ENCODE assay signal across 12 cellular contexts in the genomic region with DNA sequence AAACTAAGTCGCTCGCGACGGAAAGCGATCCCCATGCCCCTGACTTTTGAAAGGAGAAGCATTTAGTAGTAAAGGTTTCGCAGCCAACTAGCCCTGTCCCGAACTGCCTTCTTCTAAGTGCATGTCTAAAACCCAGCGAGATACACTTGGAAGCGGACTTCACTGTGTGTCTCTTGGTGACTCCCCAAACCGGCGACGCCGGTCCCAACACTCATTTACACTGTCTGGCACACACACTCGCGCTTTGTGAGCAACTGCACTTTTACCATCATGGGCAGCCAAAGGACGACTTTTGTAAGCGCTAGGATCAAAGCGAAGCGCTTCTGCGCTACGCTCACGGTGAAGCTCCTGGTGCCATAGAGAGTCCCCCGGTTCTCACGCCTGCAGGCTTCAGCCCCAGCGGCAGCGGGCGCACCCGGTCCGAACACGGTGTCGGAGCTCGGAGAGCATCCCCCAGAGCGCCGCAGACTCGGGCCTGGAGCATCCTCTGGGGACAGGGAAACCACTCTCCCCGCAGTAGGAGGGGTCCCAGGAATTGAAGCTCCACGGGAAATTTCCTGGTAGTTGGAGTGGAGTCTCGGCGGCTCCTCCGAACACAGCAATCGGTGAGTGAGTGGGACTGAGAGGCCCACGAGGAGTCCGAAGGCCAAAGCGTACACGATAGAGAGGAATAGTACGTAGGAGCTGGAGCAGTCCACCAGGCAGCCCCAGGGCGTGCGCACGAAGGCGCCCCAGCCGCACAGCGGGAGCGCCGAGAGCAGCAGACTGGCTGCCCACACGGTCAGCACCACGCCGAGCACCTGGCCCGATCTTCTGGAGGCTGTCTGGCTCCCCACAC. TPM values are rescaled to one million over a fixed set of nuclear protein-coding genes. Genes with fewer than 3 reads are reported as not detected.
A peak's percentile ranks its signal among the peaks of the same experiment; 100 is the strongest.
DNase-seq lines count a peak whose midpoint lies in the region; ATAC-seq, FAIRE-seq and TF ChIP-seq lines count a peak whose summit lies in the region.
"Had no signal": no experiment of that assay in that cellular context is flagged by ENCODE, and none has a peak within 500 bp of the region (broad histone marks: within the 10 kb centered on the region; RNA-seq: fewer than 3 reads in every experiment).

No MANE protein-coding gene starts in this region.

- no peaks in the 10 kb centered on the region for H3K36me3 ChIP-seq in cardiac muscle cell

- no peaks in the 10 kb centered on the region for H3K9me3 ChIP-seq in cardiac muscle cell (ENCODE audit: low read depth)

- H3K4me1 ChIP-seq in cardiac muscle cell (ENCODE audit: low read depth): peaks cover 3% of the 10 kb centered on the region

- H3K27ac Mint-ChIP-seq in dendritic cell treated with granulocyte-macrophage colony-stimulating factor and Interleukin-4, amounts not matched to agents 40 ng/mL and 50 ng/mL, for 4 days: no peak overlapping the region
- H3K27ac Mint-ChIP-seq in mesothelial cell of epicardium: no peak overlapping the region
- H3K27ac Mint-ChIP-seq: stimulated activated naive CD8-positive, alpha-beta T cell treated with anti-CD3 and anti-CD28 coated beads, Interleukin-15, Interleukin-2, amounts not matched to agents 100 ng/mL and 50 ng/mL, for 24 hours had no signal

- TF ChIP-seq CTCF in cardiac muscle cell (IDR thresholded peaks at IDR 0.05; ENCODE audit: low read depth, low read length): no peak
- TF ChIP-seq CTCF in mesothelial cell of epicardium (IDR thresholded peaks at IDR 0.05; ENCODE audit: unreplicated experiment): no peak

- FAIRE-seq in urothelium cell line (lab: Jason Lieb, UNC): no peak

- DNase-seq in cardiac muscle cell (ENCODE audit: low read depth in 1 of 2, low spot score in 1 of 2) (peak in 1 of 2 donors; percentile 35), Right ventricle myocardium superior (no peak), mesothelial cell of epicardium (ENCODE audit: low spot score in 2 of 2, unreplicated experiment in 2 of 2) (no peak), urothelium cell line (ENCODE audit: low spot score) (peak; percentile 26), MV-4-11 (lab: John Stamatoyannopoulos, UW) (no peak)
- DNase-seq: T-helper 1 cell had no signal

- H3K27ac ChIP-seq in cardiac muscle cell: no peak overlapping the region
- H3K27ac ChIP-seq: C4-2B had no signal

- intact Hi-C loops in Right ventricle myocardium superior (cut with DNase I): no loop called here
- intact Hi-C loops in dendritic cell treated with granulocyte-macrophage colony-stimulating factor and Interleukin-4, amounts not matched to agents 40 ng/mL and 50 ng/mL, for 4 days (cut with micrococcal nuclease): no loop called here

- peaks cover 70% of the 10 kb centered on the region for H3K27me3 ChIP-seq in cardiac muscle cell

- ATAC-seq in Right ventricle myocardium superior (ENCODE audit: poor library complexity) (no peak), HG03432 (IDR thresholded peaks at IDR 0.05; ENCODE audit: unreplicated experiment) (no peak), GM21529 (IDR thresholded peaks at IDR 0.05; ENCODE audit: unreplicated experiment) (no peak)

- H3K36me3 Mint-ChIP-seq in dendritic cell treated with granulocyte-macrophage colony-stimulating factor and Interleukin-4, amounts not matched to agents 40 ng/mL and 50 ng/mL, for 4 days (ENCODE audit: low read depth): no peaks in the 10 kb centered on the region
- H3K36me3 Mint-ChIP-seq in mesothelial cell of epicardium: no peaks in the 10 kb centered on the region

- peak overlapping the region; percentile 42 for H3K4me3 Mint-ChIP-seq in dendritic cell treated with granulocyte-macrophage colony-stimulating factor and Interleukin-4, amounts not matched to agents 40 ng/mL and 50 ng/mL, for 4 days
- peak overlapping the region; percentile 58 for H3K4me3 Mint-ChIP-seq in mesothelial cell of epicardium
- H3K4me3 Mint-ChIP-seq: stimulated activated naive CD8-positive, alpha-beta T cell treated with anti-CD3 and anti-CD28 coated beads, Interleukin-15, Interleukin-2, amounts not matched to agents 100 ng/mL and 50 ng/mL, for 24 hours had no signal

- peak overlapping the region; percentile 27 for H3K4me3 ChIP-seq in cardiac muscle cell

- no peaks in the 10 kb centered on the region for H3K9me3 Mint-ChIP-seq in dendritic cell treated with granulocyte-macrophage colony-stimulating factor and Interleukin-4, amounts not matched to agents 40 ng/mL and 50 ng/mL, for 4 days
- no peaks in the 10 kb centered on the region for H3K9me3 Mint-ChIP-seq in mesothelial cell of epicardium
- H3K9me3 Mint-ChIP-seq: stimulated activated naive CD8-positive, alpha-beta T cell treated with anti-CD3 and anti-CD28 coated beads, Interleukin-15, Interleukin-2, amounts not matched to agents 100 ng/mL and 50 ng/mL, for 24 hours had no signal

- H3K27me3 Mint-ChIP-seq in dendritic cell treated with granulocyte-macrophage colony-stimulating factor and Interleukin-4, amounts not matched to agents 40 ng/mL and 50 ng/mL, for 4 days: peaks cover 47% of the 10 kb centered on the region
- H3K27me3 Mint-ChIP-seq in mesothelial cell of epicardium (ENCODE audit: low read depth): peaks cover 84% of the 10 kb centered on the region

- H3K4me1 Mint-ChIP-seq in dendritic cell treated with granulocyte-macrophage colony-stimulating factor and Interleukin-4, amounts not matched to agents 40 ng/mL and 50 ng/mL, for 4 days (ENCODE audit: low read depth): peaks cover 19% of the 10 kb centered on the region
- H3K4me1 Mint-ChIP-seq in mesothelial cell of epicardium: peaks cover 18% of the 10 kb centered on the region

RNA-seq across cellular contexts. Expression of a gene that starts 1.4 kb away (rescaled TPM):
- total RNA-seq in cardiac muscle cell: not detected in 2 replicates
- not detected in 2 replicates for polyA plus RNA-seq in cardiac muscle cell
- total RNA-seq in Right ventricle myocardium superior: not detected
- not detected in 3 replicates for total RNA-seq in mesothelial cell of epicardium
- total RNA-seq: pulmonary artery endothelial cell had no signal
